Comparison of ENCODE assay signal across 8 cellular contexts in genomic region chr15:82261566-82262421, GRCh38. TPM values are rescaled to one million over a fixed set of nuclear protein-coding genes. Genes with fewer than 3 reads are reported as not detected.
DNase-seq lines count a peak whose midpoint lies in the region; ATAC-seq, FAIRE-seq and TF ChIP-seq lines count a peak whose summit lies in the region.
"Not testable (repeated sequence)": the region's sequence is repeated elsewhere in the genome, so short reads cannot be mapped to it uniquely, and the experiment has no call there.

No MANE protein-coding gene starts in this region.

- not testable (repeated sequence) for H3K4me1 ChIP-seq in small intestine (ENCODE audit: control insufficient read depth in 2 of 2, insufficient read depth in 1 of 2, low read depth in 1 of 2, low read length in 1 of 2)

- TF ChIP-seq CTCF in AG10803 (conservative IDR thresholded peaks at IDR 0.05; ENCODE audit: low read length): not testable (repeated sequence)

- FAIRE-seq in small intestine (lab: Jason Lieb, UNC): not testable (repeated sequence)

- H3K4me3 ChIP-seq in AG10803 (ENCODE audit: low read length) (peak overlapping the region; percentile 81), small intestine (ENCODE audit: low read depth in 1 of 2, low read length in 2 of 2) (peak overlapping the region; percentile 76 to 77)

- H3K27ac ChIP-seq in small intestine (ENCODE audit: low read depth in 1 of 2, low read length in 1 of 2): peak overlapping the region; percentile 60 to 96

- H3K36me3 ChIP-seq in small intestine (ENCODE audit: control insufficient read depth in 2 of 2, insufficient read depth in 2 of 2, low read length in 2 of 2): not testable (repeated sequence)

- ATAC-seq in GM19035 (IDR thresholded peaks at IDR 0.05; ENCODE audit: unreplicated experiment) (peak; percentile 26), HG03025 (IDR thresholded peaks at IDR 0.05; ENCODE audit: low FRiP score, unreplicated experiment) (peak; percentile 13)

- not testable (repeated sequence) for H3K9me3 ChIP-seq in small intestine (ENCODE audit: control insufficient read depth, low read depth)

- not testable (repeated sequence) for H3K27me3 ChIP-seq in small intestine (ENCODE audit: control insufficient read depth in 2 of 2, insufficient read depth in 2 of 2, low read length in 2 of 2)

- DNase-seq in AG10803 (ENCODE audit: low read depth) (peak; percentile 61), NCI-H1436 (lab: John Stamatoyannopoulos, UW) (peak; percentile 14), dermis blood vessel endothelial cell (peak; percentile 54), kidney tubule cell (ENCODE audit: low spot score) (peak; percentile 78), small intestine (peak; percentile 89)
- peak; percentile 72 for DNase-seq in activated CD4-positive, alpha-beta T cell treated with anti-CD3 and anti-CD28 coated beads for 48 hours

- 0 to 3% (median 2%) methylated on average over 18 to 19 of the region's 19 CpGs for WGBS in small intestine, 3 donors

RNA-seq across cellular contexts. Expression of gene EFL1, which starts 0.7 kb away (rescaled TPM):
- 25.7 and 30.1 TPM in 2 replicates for total RNA-seq in dermis blood vessel endothelial cell
- 10 to 100 TPM; 11.6 to 14.9 (median 11.9) TPM for polyA plus RNA-seq in small intestine

RNA-seq across cellular contexts. Expression of gene SAXO2, which starts 0.8 kb away (rescaled TPM):
- total RNA-seq in dermis blood vessel endothelial cell: 0.05 and 0.17 TPM in 2 replicates
- 1 to 10 TPM in 1 of 3 donors, under 1 TPM in 1, not detected in 1; 0.37 to 5.1 TPM for polyA plus RNA-seq in small intestine

Comparison
In these comparisons a context has a peak if more than half of its experiments do, and no peak if none do; other contexts are left out.
1. Peak in every context shown above with its lines: DNase-seq, ATAC-seq, H3K4me3 ChIP-seq and H3K27ac ChIP-seq.
2. DNase-seq: peak in every context shown above with its lines; median percentile 89 in small intestine; 78 in kidney tubule cell; 72 in activated CD4-positive, alpha-beta T cell treated with anti-CD3 and anti-CD28 coated beads for 48 hours; 61 in AG10803; 54 in dermis blood vessel endothelial cell; 14 in NCI-H1436.